Comparison of ENCODE assay signal across 17 cellular contexts in the genomic region with DNA sequence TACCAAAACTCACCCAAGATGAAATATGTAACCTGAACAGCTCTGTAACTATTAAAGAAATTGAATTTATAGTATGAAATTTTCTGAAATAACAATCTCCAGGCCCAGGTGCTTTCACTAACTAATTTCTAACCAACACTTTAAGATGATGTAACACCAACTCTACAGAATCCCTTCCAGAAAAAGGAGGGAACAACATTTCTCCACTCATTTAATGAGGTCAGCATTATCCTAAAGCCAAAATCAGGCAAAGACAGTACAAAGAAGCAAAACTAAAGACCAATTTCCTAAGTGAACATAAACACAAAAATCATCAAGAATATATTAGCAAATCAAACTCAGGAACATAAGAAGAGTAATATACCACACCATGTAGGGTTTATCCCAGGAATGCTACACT.
"Had no signal": no experiment of that assay in that cellular context is flagged by ENCODE, and none has a peak within 500 bp of the region (broad histone marks: within the 10 kb centered on the region; RNA-seq: fewer than 3 reads in every experiment).

No MANE protein-coding gene starts in this region.

- H3K9me3 Mint-ChIP-seq: type B pancreatic cell had no signal

- H3K36me3 ChIP-seq: neural progenitor cell, pancreas had no signal

- H3K27me3 ChIP-seq: esophagus muscularis mucosa, neural progenitor cell, pancreas had no signal

- H3K4me2 ChIP-seq: neural progenitor cell had no signal

- H3K4me3 ChIP-seq: coronary artery, esophagus muscularis mucosa, neural progenitor cell, pancreas had no signal

- H2AFZ ChIP-seq: neural progenitor cell had no signal

- H3K27me3 Mint-ChIP-seq: activated CD4-positive, alpha-beta T cell treated with anti-CD3 and anti-CD28 coated beads, Interleukin-2, amount 10 ng/mL, durations not matched to agents 24 days and 14 days; central memory CD8-positive, alpha-beta T cell; type B pancreatic cell had no signal

- H3K27ac Mint-ChIP-seq: activated CD4-positive, alpha-beta T cell treated with anti-CD3 and anti-CD28 coated beads, Interleukin-2, amount 10 ng/mL, durations not matched to agents 24 days and 14 days; activated CD8-positive, alpha-beta T cell treated with anti-CD3 and anti-CD28 coated beads, Interleukin-2, amount 10 ng/mL, durations not matched to agents 7 days and 5 days; neural progenitor cell; T-helper 2 cell treated with Interferon-gamma antibody and Interleukin-4, amounts not matched to agents 5 μg/mL and 100 μg/mL, for 36 hours; type B pancreatic cell had no signal

- H3K9me3 ChIP-seq: esophagus muscularis mucosa, pancreas had no signal

- H3K27ac ChIP-seq: coronary artery, esophagus muscularis mucosa, neural progenitor cell, pancreas had no signal

- H3K9ac ChIP-seq: neural progenitor cell had no signal

- ATAC-seq: activated CD8-positive, alpha-beta T cell treated with anti-CD3 and anti-CD28 coated beads, Interleukin-2, amount 10 ng/mL, durations not matched to agents 7 days and 5 days; stimulated activated naive CD8-positive, alpha-beta T cell treated with anti-CD3 and anti-CD28 coated beads, Interleukin-15, Interleukin-2, amounts not matched to agents 100 U/mL and 50 U/mL, for 24 hours had no signal

- DNase-seq: activated CD4-positive, alpha-beta T cell treated with anti-CD3 and anti-CD28 coated beads, Interleukin-2, amount 10 ng/mL, durations not matched to agents 24 days and 14 days; activated CD4-positive, CD25-positive, alpha-beta regulatory T cell; activated CD8-positive, alpha-beta memory T cell treated with anti-CD3 and anti-CD28 coated beads, Interleukin-2, amount 50 U/mL, for 4 hours; activated CD8-positive, alpha-beta T cell treated with anti-CD3 and anti-CD28 coated beads, Interleukin-2, amount 10 ng/mL, durations not matched to agents 7 days and 5 days; activated naive CD4-positive, alpha-beta T cell treated with anti-CD3 and anti-CD28 coated beads for 36 hours; effector CD4-positive, alpha-beta T cell; hippocampal formation; kidney; pancreas; stimulated activated CD4-positive, alpha-beta T cell treated with anti-CD3 and anti-CD28 coated beads, Interleukin-2, amount 100 ng/mL, for 48 hours; stimulated activated naive CD8-positive, alpha-beta T cell treated with anti-CD3 and anti-CD28 coated beads, Interleukin-15, Interleukin-2, amounts not matched to agents 100 U/mL and 50 U/mL, for 24 hours had no signal

- H3K4me3 Mint-ChIP-seq: activated CD4-positive, alpha-beta T cell treated with anti-CD3 and anti-CD28 coated beads, Interleukin-2, amount 10 ng/mL, durations not matched to agents 24 days and 14 days; activated CD8-positive, alpha-beta T cell treated with anti-CD3 and anti-CD28 coated beads, Interleukin-2, amount 10 ng/mL, durations not matched to agents 7 days and 5 days; activated naive CD4-positive, alpha-beta T cell treated with anti-CD3 and anti-CD28 coated beads for 36 hours; neural progenitor cell; T-helper 2 cell treated with Interferon-gamma antibody and Interleukin-4, amounts not matched to agents 5 μg/mL and 100 μg/mL, for 36 hours; type B pancreatic cell had no signal
